20 cellular contexts compared by ENCODE assay signal in genomic region chr2:11029136-11029535, GRCh38.
"Had no signal": no experiment of that assay in that cellular context is flagged by ENCODE, and none has a peak within 500 bp of the region (broad histone marks: within the 10 kb centered on the region; RNA-seq: fewer than 3 reads in every experiment).

No MANE protein-coding gene starts in this region.

- H3K4me1 Mint-ChIP-seq: natural killer cell had no signal

- DNase-seq: colonic mucosa; dermis blood vessel endothelial cell; effector CD4-positive, alpha-beta T cell; foreskin melanocyte; hippocampal formation; kidney glomerular epithelial cell; mammary epithelial cell; natural killer cell; ovary; sigmoid colon; stimulated activated naive CD4-positive, alpha-beta T cell; substantia nigra; trophoblast cell had no signal

- H3K9me3 ChIP-seq: colonic mucosa, ovary, sigmoid colon had no signal

- H3K27ac ChIP-seq: colonic mucosa, ovary, right atrium auricular region, sigmoid colon, skin epidermis, stomach had no signal

- H3K36me3 ChIP-seq: colonic mucosa, ovary, right atrium auricular region, sigmoid colon, stomach had no signal

- H3K4me3 Mint-ChIP-seq: mesothelial cell of epicardium, natural killer cell, neural crest cell had no signal

- H3K4me3 ChIP-seq: colonic mucosa, ovary, right atrium auricular region, sigmoid colon, skin epidermis, stomach had no signal

- H3K27me3 ChIP-seq: colonic mucosa, ovary, right atrium auricular region, sigmoid colon, stomach had no signal

- FAIRE-seq: islet of Langerhans, urothelium cell line had no signal

- H3K4me1 ChIP-seq: colonic mucosa, right atrium auricular region, sigmoid colon had no signal

- H3K27ac Mint-ChIP-seq: mesothelial cell of epicardium, natural killer cell had no signal

- H3K36me3 Mint-ChIP-seq: mesothelial cell of epicardium, natural killer cell had no signal
